1 cellular context compared by ENCODE assay signal in genomic region chr17:73090396-73091202, GRCh38.
TF ChIP-seq lines count a peak whose summit lies in the region.

No MANE protein-coding gene starts in this region.

TF ChIP-seq in HepG2, 621 proteins besides CTCF, POLR2A, EP300 and RAD21 (continued from another document and continues in another):
- peak; percentile 77; the same call in 1 of the 2 replicates for TF ChIP-seq ZBED4 (CRISPR knock-in tag; IDR thresholded peaks at IDR 0.05; ENCODE audit: borderline replicate concordance)
- TF ChIP-seq ZNF569 (CRISPR knock-in tag; IDR thresholded peaks at IDR 0.05; ENCODE audit: borderline replicate concordance), result no peak
- TF ChIP-seq ZNF644 (CRISPR knock-in tag; IDR thresholded peaks at IDR 0.05; ENCODE audit: low read depth), result peak; percentile 69
- peak; percentile 91 for TF ChIP-seq ZNF609 (CRISPR knock-in tag; IDR thresholded peaks at IDR 0.05; ENCODE audit: borderline replicate concordance)
- TF ChIP-seq PPARG (CRISPR knock-in tag; conservative IDR thresholded peaks at IDR 0.05), result no peak; the same call in 1 of the 2 replicates
- 0 out of 2 replicates have a peak, but pooled peaks have one; percentile 55 for TF ChIP-seq SMYD3 (CRISPR knock-in tag; IDR thresholded peaks at IDR 0.05)
- TF ChIP-seq, protein P1, sequence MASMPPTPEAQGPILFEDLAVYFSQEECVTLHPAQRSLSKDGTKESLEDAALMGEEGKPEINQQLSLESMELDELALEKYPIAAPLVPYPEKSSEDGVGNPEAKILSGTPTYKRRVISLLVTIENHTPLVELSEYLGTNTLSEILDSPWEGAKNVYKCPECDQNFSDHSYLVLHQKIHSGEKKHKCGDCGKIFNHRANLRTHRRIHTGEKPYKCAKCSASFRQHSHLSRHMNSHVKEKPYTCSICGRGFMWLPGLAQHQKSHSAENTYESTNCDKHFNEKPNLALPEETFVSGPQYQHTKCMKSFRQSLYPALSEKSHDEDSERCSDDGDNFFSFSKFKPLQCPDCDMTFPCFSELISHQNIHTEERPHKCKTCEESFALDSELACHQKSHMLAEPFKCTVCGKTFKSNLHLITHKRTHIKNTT (CRISPR knock-in tag; IDR thresholded peaks at IDR 0.05), result no peak
- TF ChIP-seq ATF1 (CRISPR knock-in tag; IDR thresholded peaks at IDR 0.05), result 0 out of 2 replicates have a peak, but pooled peaks have one; percentile 50
- TF ChIP-seq ZNF781 (CRISPR knock-in tag; IDR thresholded peaks at IDR 0.05; ENCODE audit: borderline replicate concordance, not compliant biosample characterization), result no peak
- 0 out of 2 replicates have a peak, but pooled peaks have one; percentile 76 for TF ChIP-seq THAP8 (CRISPR knock-in tag; IDR thresholded peaks at IDR 0.05; ENCODE audit: borderline replicate concordance)
- peak; percentile 79 for TF ChIP-seq ZNF292 (CRISPR knock-in tag; IDR thresholded peaks at IDR 0.05; ENCODE audit: borderline replicate concordance, low read depth)
- peak; percentile 91 for TF ChIP-seq HNF4A (CRISPR knock-in tag; IDR thresholded peaks at IDR 0.05)
- TF ChIP-seq NFKBIZ (CRISPR knock-in tag; IDR thresholded peaks at IDR 0.05), result peak; percentile 48; the same call in 1 of the 2 replicates
- TF ChIP-seq ZNF333 (CRISPR knock-in tag; IDR thresholded peaks at IDR 0.05; ENCODE audit: borderline replicate concordance), result no peak
- TF ChIP-seq KIAA2018 (CRISPR knock-in tag; IDR thresholded peaks at IDR 0.05; ENCODE audit: borderline replicate concordance), result no peak
- TF ChIP-seq GATA4 (IDR thresholded peaks at IDR 0.05; ENCODE audit: borderline replicate concordance, low read depth), result no peak
- TF ChIP-seq RARG (CRISPR knock-in tag; IDR thresholded peaks at IDR 0.05; ENCODE audit: low read depth), result no peak
- TF ChIP-seq NCOA2 (CRISPR knock-in tag; IDR thresholded peaks at IDR 0.05), result peak; percentile 78
- no peak for TF ChIP-seq SMARCE1 (IDR thresholded peaks at IDR 0.05; ENCODE audit: borderline replicate concordance)
- no peak for TF ChIP-seq ZNF703 (CRISPR knock-in tag; IDR thresholded peaks at IDR 0.05; ENCODE audit: borderline replicate concordance)
- peak; percentile 97 for TF ChIP-seq ZNF142 (CRISPR knock-in tag; IDR thresholded peaks at IDR 0.05)
- peak; percentile 60 for TF ChIP-seq MAX (IDR thresholded peaks at IDR 0.05)
- no peak; the same call in 1 of the 2 replicates for TF ChIP-seq ZNF431 (CRISPR knock-in tag; IDR thresholded peaks at IDR 0.05; ENCODE audit: borderline replicate concordance, low read depth)
- TF ChIP-seq KLF11 (CRISPR knock-in tag; IDR thresholded peaks at IDR 0.05), result no peak
- TF ChIP-seq ZFP90 (CRISPR knock-in tag; IDR thresholded peaks at IDR 0.05; ENCODE audit: borderline replicate concordance), result peak; percentile 67; the same call in 1 of the 2 replicates
- TF ChIP-seq ATF3 (CRISPR knock-in tag; IDR thresholded peaks at IDR 0.05), result no peak
